8 cellular contexts compared by ENCODE assay signal in the genomic region with DNA sequence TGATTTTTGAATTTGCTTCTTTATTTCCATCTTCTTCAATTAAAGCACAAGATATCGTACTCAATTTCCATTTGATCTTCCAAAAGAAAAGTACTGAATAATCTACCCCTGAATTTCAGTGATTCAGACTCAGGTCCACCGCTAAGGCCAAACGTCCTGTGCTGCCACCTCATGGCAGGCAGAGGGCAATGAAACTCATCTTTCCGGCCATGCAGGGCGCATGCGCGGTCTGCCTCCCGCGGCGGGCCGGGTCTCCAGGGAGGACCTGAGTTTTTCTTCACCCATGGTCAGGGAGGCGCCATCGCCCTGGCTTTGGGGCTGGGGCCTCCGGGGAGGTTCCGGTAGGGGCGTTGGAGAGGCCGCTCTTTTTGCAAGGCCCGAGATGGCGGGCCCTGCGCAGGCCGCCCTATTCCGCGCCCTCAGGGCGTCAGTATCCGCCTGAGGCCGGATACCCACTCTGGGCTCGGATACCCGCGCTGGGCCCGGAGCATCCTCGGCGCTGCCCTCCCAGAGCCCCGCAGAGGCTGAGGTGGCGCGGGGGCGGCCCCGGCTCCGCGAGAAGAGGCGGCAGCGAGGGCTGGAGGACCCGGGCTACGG. TPM values are rescaled to one million over a fixed set of nuclear protein-coding genes. Genes with fewer than 3 reads are reported as not detected.
DNase-seq lines count a peak whose midpoint lies in the region; ATAC-seq, FAIRE-seq and TF ChIP-seq lines count a peak whose summit lies in the region.
"Not testable (repeated sequence)": the region's sequence is repeated elsewhere in the genome, so short reads cannot be mapped to it uniquely, and the experiment has no call there.

No MANE protein-coding gene starts in this region.

- not testable (repeated sequence) for H4K20me1 ChIP-seq in HepG2 (ENCODE audit: insufficient read depth, low read length)

- not testable (repeated sequence) for H3K4me1 ChIP-seq in HepG2 (ENCODE audit: insufficient read depth, low read length); aorta (ENCODE audit: control insufficient read depth in 1 of 2, insufficient read depth in 2 of 2, low read length in 2 of 2)
- peaks cover 0 to 12% (median 0%) of the 10 kb centered on the region in 6 donors for H3K4me1 ChIP-seq in spleen

- peak overlapping the region; percentile 87 for H3K27ac Mint-ChIP-seq in activated T-cell treated with anti-CD3 and anti-CD28 coated beads, Interleukin-2, amount 50 U/mL, for 24 hours
- peak overlapping the region; percentile 75 to 88 for H3K27ac Mint-ChIP-seq in effector memory CD8-positive, alpha-beta T cell

- H3K9me3 ChIP-seq in HepG2 (ENCODE audit: low read length); spleen; aorta (ENCODE audit: control insufficient read depth, low read length): not testable (repeated sequence)

- 0 out of 2 replicates have a peak overlapping the region, but pooled peaks have one; percentile 15 for H3K9ac ChIP-seq in HepG2 (ENCODE audit: insufficient read depth, low read depth, low read length)

- CTCF ChIA-PET in RWPE1 (lab: Yijun Ruan, JAX); HepG2 (lab: Yijun Ruan, JAX; ENCODE audit: low intra/inter-chr PET ratio, low total read pairs): not testable (repeated sequence)

- not testable (repeated sequence) for DNase-seq in GM12864 (ENCODE audit: low read depth)
- DNase-seq in MV-4-11 (lab: John Stamatoyannopoulos, UW) (peak; percentile 31), RWPE1 (ENCODE audit: low spot score) (peak; percentile 62), HepG2 (ENCODE audit: low spot score) (peak; percentile 28), spleen (peak; percentile 91), aorta (peak; percentile 84 to 95)
- DNase-seq in activated T-cell treated with anti-CD3 and anti-CD28 coated beads, Interleukin-2, amount 50 U/mL, for 24 hours: peak; percentile 89
- peak; percentile 58 to 82 (median 69) for DNase-seq in effector memory CD8-positive, alpha-beta T cell

- peak overlapping the region; percentile 65 for H3K4me3 ChIP-seq in GM12864 (ENCODE audit: low read depth, low read length)
- H3K4me3 ChIP-seq in HepG2 (replicated peaks in 1 of 3; ENCODE audit: insufficient read depth in 1 of 3, low read depth in 2 of 3, low read length in 3 of 3): peak overlapping the region; percentile 42 to 59 (median 55); a peak in 4 of 6 replicates
- peak overlapping the region; percentile 50 to 86 (median 68) for H3K4me3 ChIP-seq in spleen
- peak overlapping the region; percentile 52 to 61 for H3K4me3 ChIP-seq in aorta (ENCODE audit: low read length in 2 of 2)

- peaks cover 29% of the 10 kb centered on the region for H3K4me1 Mint-ChIP-seq in activated T-cell treated with anti-CD3 and anti-CD28 coated beads, Interleukin-2, amount 50 U/mL, for 24 hours (ENCODE audit: low read depth)
- H3K4me1 Mint-ChIP-seq in effector memory CD8-positive, alpha-beta T cell (ENCODE audit: low read depth in 2 of 2): peaks cover 5 to 16% of the 10 kb centered on the region in 2 donors

- 4% methylated on average over 26 of the region's 43 CpGs for WGBS in HepG2 (ENCODE audit: low lambda C conversion rate)
- 0 to 2% (median 0%) methylated on average over 8 to 43 of the region's 43 CpGs for WGBS in spleen, 5 donors
- WGBS in aorta, 2 donors: 0% methylated on average over 41 to 43 of the region's 43 CpGs

- in situ Hi-C loops in HepG2 (cut with HindIII; ENCODE audit: extremely low pct_ligation_motif_present, low pct_unique_long_range_greater_than_20kb): not testable (repeated sequence)

- not testable (repeated sequence) for H3K27ac ChIP-seq in RWPE1; HepG2 (ENCODE audit: extremely low read length, insufficient read depth, low read length)
- peak overlapping the region; percentile 75 to 89 (median 83) for H3K27ac ChIP-seq in spleen
- H3K27ac ChIP-seq in aorta (ENCODE audit: low read depth in 1 of 2, low read length in 2 of 2): peak overlapping the region in 1 of 2 donors; percentile 43

- not testable (repeated sequence) for TF ChIP-seq RAD21 in HepG2 (CRISPR knock-in tag; IDR thresholded peaks at IDR 0.05)

- H3K27me3 ChIP-seq in HepG2 (ENCODE audit: control insufficient read depth in 1 of 2, insufficient read depth in 2 of 2, low read length in 2 of 2); spleen (replicated peaks in 1 of 7); aorta (ENCODE audit: control insufficient read depth in 1 of 2, insufficient read depth in 2 of 2, low read length in 1 of 2): not testable (repeated sequence)

- not testable (repeated sequence) for H3K36me3 ChIP-seq in HepG2 (replicated peaks in 1 of 2; ENCODE audit: control insufficient read depth in 1 of 2, insufficient read depth in 2 of 2, low read length in 2 of 2); spleen; aorta (ENCODE audit: control insufficient read depth in 1 of 2, insufficient read depth in 2 of 2, low read length in 1 of 2)

- H3K36me3 Mint-ChIP-seq in activated T-cell treated with anti-CD3 and anti-CD28 coated beads, Interleukin-2, amount 50 U/mL, for 24 hours (ENCODE audit: low read depth); effector memory CD8-positive, alpha-beta T cell (ENCODE audit: insufficient read depth): not testable (repeated sequence)

- peak overlapping the region; percentile 43; the same call in 1 of the 2 replicates for H3K4me2 ChIP-seq in HepG2 (ENCODE audit: low read depth, low read length)

- peak; percentile 37 for TF ChIP-seq CTCF in GM12864 (IDR thresholded peaks at IDR 0.05; ENCODE audit: low read depth, low read length, missing control alignments)
- TF ChIP-seq CTCF in RWPE1 (conservative IDR thresholded peaks at IDR 0.05; ENCODE audit: low read depth): peak; percentile 64
- peak; percentile 61 for TF ChIP-seq CTCF in HepG2 (CRISPR knock-in tag; IDR thresholded peaks at IDR 0.05)
- peak in 10 of 11 experiments; percentile 19 to 90 (median 74) for TF ChIP-seq CTCF in spleen (IDR thresholded peaks at IDR 0.05 in 8 of 11, conservative IDR thresholded peaks at IDR 0.05 in 3 of 11)

- not testable (repeated sequence) for TF ChIP-seq POLR2A in HepG2 (IDR thresholded peaks at IDR 0.05; ENCODE audit: insufficient read depth in 1 of 2, low read depth in 2 of 2, low read length in 2 of 2); spleen (IDR thresholded peaks at IDR 0.05)

- H3K27me3 Mint-ChIP-seq in activated T-cell treated with anti-CD3 and anti-CD28 coated beads, Interleukin-2, amount 50 U/mL, for 24 hours; effector memory CD8-positive, alpha-beta T cell: not testable (repeated sequence)

- not testable (repeated sequence) for H3K79me2 ChIP-seq in HepG2 (ENCODE audit: insufficient read depth, low read length)

- not testable (repeated sequence) for FAIRE-seq in HepG2 (lab: Jason Lieb, UNC)

- peak; percentile 99 for ATAC-seq in effector memory CD8-positive, alpha-beta T cell (replicated peaks)
- ATAC-seq in HepG2; aorta (ENCODE audit: low FRiP score): not testable (repeated sequence)

- not testable (repeated sequence) for H3K9me3 Mint-ChIP-seq in activated T-cell treated with anti-CD3 and anti-CD28 coated beads, Interleukin-2, amount 50 U/mL, for 24 hours; effector memory CD8-positive, alpha-beta T cell

- POLR2A ChIA-PET in RWPE1 (lab: Yijun Ruan, JAX; ENCODE audit: low non-redundant PET); HepG2 (lab: Yijun Ruan, JAX): not testable (repeated sequence)

- intact Hi-C loops in HepG2 (cut with micrococcal nuclease; ENCODE audit: unreplicated experiment); spleen (cut with DNase I; ENCODE audit: low total_unique reads); aorta (cut with DNase I): not testable (repeated sequence)

- H3K4me3 Mint-ChIP-seq in activated T-cell treated with anti-CD3 and anti-CD28 coated beads, Interleukin-2, amount 50 U/mL, for 24 hours: peak overlapping the region; percentile 79
- peak overlapping the region; percentile 76 to 84 for H3K4me3 Mint-ChIP-seq in effector memory CD8-positive, alpha-beta T cell

- H2AFZ ChIP-seq in HepG2 (ENCODE audit: low read length): not testable (repeated sequence)

- TF ChIP-seq EP300 in HepG2 (IDR thresholded peaks at IDR 0.05; ENCODE audit: low read depth in 2 of 2, low read length in 2 of 2); HepG2 (CRISPR knock-in tag; IDR thresholded peaks at IDR 0.05; ENCODE audit: borderline replicate concordance): not testable (repeated sequence)

- not testable (repeated sequence) for BruUV-seq in HepG2 (replicated peaks; lab: Mats Ljungman, UMichigan)

RNA-seq across cellular contexts. Expression of gene ZNF705A, which starts 23.3 kb away (rescaled TPM):
- total RNA-seq in HepG2 (2016; rRNA removed; fragmentation: Illumina TruSeq; extraction: Trizol): not detected in 2 replicates
- not detected in 2 replicates for total RNA-seq in HepG2 (2016; cell fraction: cytosol; rRNA removed; fragmentation: Illumina TruSeq; extraction: Trizol; ENCODE audit: low read depth)
- not detected in 2 replicates for total RNA-seq in HepG2 (2016; cell fraction: insoluble cytoplasmic fraction; rRNA removed; fragmentation: Illumina TruSeq; extraction: Trizol)
- not detected in 2 replicates for total RNA-seq in HepG2 (2016; cell fraction: membrane; rRNA removed; fragmentation: Illumina TruSeq; extraction: Trizol)
- total RNA-seq in HepG2 (2016; cell fraction: nucleus; rRNA removed; fragmentation: Illumina TruSeq; extraction: Trizol): 0.13 TPM in 1 of 2 replicates, not detected in the other
- not detected in 2 replicates for polyA plus RNA-seq in HepG2 (2011; rRNA removed)
- polyA plus RNA-seq in HepG2 (2011; cell fraction: cytosol; rRNA removed): not detected in 2 replicates
- polyA plus RNA-seq in HepG2 (2011; cell fraction: nucleus; rRNA removed): not detected in 2 replicates
- 0.04 TPM in 1 of 2 replicates, not detected in the other for polyA plus RNA-seq in HepG2 (2012)
- polyA plus RNA-seq in HepG2 (2016; cell fraction: cytosol; fragmentation: Illumina TruSeq; extraction: Trizol; ENCODE audit: low read depth): not detected in 2 replicates
- polyA plus RNA-seq in HepG2 (2016; cell fraction: insoluble cytoplasmic fraction; fragmentation: Illumina TruSeq; extraction: Trizol; ENCODE audit: low read depth): not detected in 2 replicates
- not detected in 2 replicates for polyA plus RNA-seq in HepG2 (2016; cell fraction: membrane; fragmentation: Illumina TruSeq; extraction: Trizol; ENCODE audit: low read depth)
- polyA plus RNA-seq in HepG2 (2016; cell fraction: nucleus; fragmentation: Illumina TruSeq; extraction: Trizol; ENCODE audit: insufficient read depth, low read depth): not detected in 2 replicates
- polyA minus RNA-seq in HepG2 (2011; rRNA and poly(A)+ RNA removed; ENCODE audit: low replicate concordance): not detected in 2 replicates
- not detected in 2 replicates for polyA minus RNA-seq in HepG2 (2011; cell fraction: cytosol; rRNA and poly(A)+ RNA removed)
- polyA minus RNA-seq in HepG2 (2011; cell fraction: nucleus; rRNA and poly(A)+ RNA removed): not detected in 2 replicates
- total RNA-seq in spleen: under 1 TPM in 1 of 7 donors, not detected in 6; 0.19 TPM
- polyA plus RNA-seq in spleen: not detected
- total RNA-seq in aorta: not detected
- not detected for polyA plus RNA-seq in aorta

RNA-seq across cellular contexts. Expression of gene FAM90A1, which starts 47.3 kb away (rescaled TPM):
- total RNA-seq in HepG2 (2016; rRNA removed; fragmentation: Illumina TruSeq; extraction: Trizol): not detected in 2 replicates
- not detected in 2 replicates for total RNA-seq in HepG2 (2016; cell fraction: cytosol; rRNA removed; fragmentation: Illumina TruSeq; extraction: Trizol; ENCODE audit: low read depth)
- not detected in 2 replicates for total RNA-seq in HepG2 (2016; cell fraction: insoluble cytoplasmic fraction; rRNA removed; fragmentation: Illumina TruSeq; extraction: Trizol)
- total RNA-seq in HepG2 (2016; cell fraction: membrane; rRNA removed; fragmentation: Illumina TruSeq; extraction: Trizol): not detected in 2 replicates
- total RNA-seq in HepG2 (2016; cell fraction: nucleus; rRNA removed; fragmentation: Illumina TruSeq; extraction: Trizol): not detected in 2 replicates
- polyA plus RNA-seq in HepG2 (2011; rRNA removed): not detected in 2 replicates
- polyA plus RNA-seq in HepG2 (2011; cell fraction: cytosol; rRNA removed): not detected in 2 replicates
- polyA plus RNA-seq in HepG2 (2011; cell fraction: nucleus; rRNA removed): not detected in 2 replicates
- not detected in 2 replicates for polyA plus RNA-seq in HepG2 (2012)
- not detected in 2 replicates for polyA plus RNA-seq in HepG2 (2016; cell fraction: cytosol; fragmentation: Illumina TruSeq; extraction: Trizol; ENCODE audit: low read depth)
- not detected in 2 replicates for polyA plus RNA-seq in HepG2 (2016; cell fraction: insoluble cytoplasmic fraction; fragmentation: Illumina TruSeq; extraction: Trizol; ENCODE audit: low read depth)
- polyA plus RNA-seq in HepG2 (2016; cell fraction: membrane; fragmentation: Illumina TruSeq; extraction: Trizol; ENCODE audit: low read depth): not detected in 2 replicates
- polyA plus RNA-seq in HepG2 (2016; cell fraction: nucleus; fragmentation: Illumina TruSeq; extraction: Trizol; ENCODE audit: insufficient read depth, low read depth): not detected in 2 replicates
- not detected in 2 replicates for polyA minus RNA-seq in HepG2 (2011; rRNA and poly(A)+ RNA removed; ENCODE audit: low replicate concordance)
- polyA minus RNA-seq in HepG2 (2011; cell fraction: cytosol; rRNA and poly(A)+ RNA removed): not detected in 2 replicates
- polyA minus RNA-seq in HepG2 (2011; cell fraction: nucleus; rRNA and poly(A)+ RNA removed): not detected in 2 replicates
- total RNA-seq in spleen: under 1 TPM in 5 of 7 donors, not detected in 2; 0.14 to 0.73 (median 0.19) TPM
- polyA plus RNA-seq in spleen: under 1 TPM; 0.20 to 0.35 (median 0.32) TPM
- under 1 TPM; 0.27 to 0.32 TPM for total RNA-seq in aorta
- polyA plus RNA-seq in aorta: under 1 TPM in 1 of 2 donors, not detected in 1; 0.13 TPM

RNA-seq across cellular contexts. Expression of gene CLEC4A, which starts 56.7 kb away (rescaled TPM):
- total RNA-seq in HepG2 (2016; rRNA removed; fragmentation: Illumina TruSeq; extraction: Trizol) (not detected in 2 replicates), spleen (10 to 100 TPM in 2 of 7 donors, 1 to 10 TPM in 5; 5.2 to 19.6 (median 8.2) TPM), aorta (1 to 10 TPM; 3.0 to 5.2 TPM)
- total RNA-seq in HepG2 (2016; cell fraction: cytosol; rRNA removed; fragmentation: Illumina TruSeq; extraction: Trizol; ENCODE audit: low read depth): not detected in 2 replicates
- 0.41 TPM in 1 of 2 replicates, not detected in the other for total RNA-seq in HepG2 (2016; cell fraction: insoluble cytoplasmic fraction; rRNA removed; fragmentation: Illumina TruSeq; extraction: Trizol)
- 0.14 TPM in 1 of 2 replicates, not detected in the other for total RNA-seq in HepG2 (2016; cell fraction: membrane; rRNA removed; fragmentation: Illumina TruSeq; extraction: Trizol)
- 0.50 TPM in 1 of 2 replicates, not detected in the other for total RNA-seq in HepG2 (2016; cell fraction: nucleus; rRNA removed; fragmentation: Illumina TruSeq; extraction: Trizol)
- polyA plus RNA-seq in HepG2 (2011; rRNA removed) (0.50 and 0.55 TPM in 2 replicates), spleen (10 to 100 TPM in 2 of 3 donors, 1 to 10 TPM in 1; 8.4 to 15.3 (median 10.3) TPM), aorta (1 to 10 TPM; 3.9 to 8.4 TPM)
- 0.08 TPM in 1 of 2 replicates, not detected in the other for polyA plus RNA-seq in HepG2 (2011; cell fraction: cytosol; rRNA removed)
- polyA plus RNA-seq in HepG2 (2011; cell fraction: nucleus; rRNA removed): 1.1 and 1.2 TPM in 2 replicates
- polyA plus RNA-seq in HepG2 (2012): 0.55 and 0.60 TPM in 2 replicates
- polyA plus RNA-seq in HepG2 (2016; cell fraction: cytosol; fragmentation: Illumina TruSeq; extraction: Trizol; ENCODE audit: low read depth): 0.17 and 0.19 TPM in 2 replicates
- not detected in 2 replicates for polyA plus RNA-seq in HepG2 (2016; cell fraction: insoluble cytoplasmic fraction; fragmentation: Illumina TruSeq; extraction: Trizol; ENCODE audit: low read depth)
- polyA plus RNA-seq in HepG2 (2016; cell fraction: membrane; fragmentation: Illumina TruSeq; extraction: Trizol; ENCODE audit: low read depth): not detected in 2 replicates
- polyA plus RNA-seq in HepG2 (2016; cell fraction: nucleus; fragmentation: Illumina TruSeq; extraction: Trizol; ENCODE audit: insufficient read depth, low read depth): 1.0 and 1.4 TPM in 2 replicates
- 0.90 TPM in 1 of 2 replicates, not detected in the other for polyA minus RNA-seq in HepG2 (2011; rRNA and poly(A)+ RNA removed; ENCODE audit: low replicate concordance)
- polyA minus RNA-seq in HepG2 (2011; cell fraction: cytosol; rRNA and poly(A)+ RNA removed): not detected in 2 replicates
- polyA minus RNA-seq in HepG2 (2011; cell fraction: nucleus; rRNA and poly(A)+ RNA removed): 0.62 and 1.0 TPM in 2 replicates
